In the genomic region with DNA sequence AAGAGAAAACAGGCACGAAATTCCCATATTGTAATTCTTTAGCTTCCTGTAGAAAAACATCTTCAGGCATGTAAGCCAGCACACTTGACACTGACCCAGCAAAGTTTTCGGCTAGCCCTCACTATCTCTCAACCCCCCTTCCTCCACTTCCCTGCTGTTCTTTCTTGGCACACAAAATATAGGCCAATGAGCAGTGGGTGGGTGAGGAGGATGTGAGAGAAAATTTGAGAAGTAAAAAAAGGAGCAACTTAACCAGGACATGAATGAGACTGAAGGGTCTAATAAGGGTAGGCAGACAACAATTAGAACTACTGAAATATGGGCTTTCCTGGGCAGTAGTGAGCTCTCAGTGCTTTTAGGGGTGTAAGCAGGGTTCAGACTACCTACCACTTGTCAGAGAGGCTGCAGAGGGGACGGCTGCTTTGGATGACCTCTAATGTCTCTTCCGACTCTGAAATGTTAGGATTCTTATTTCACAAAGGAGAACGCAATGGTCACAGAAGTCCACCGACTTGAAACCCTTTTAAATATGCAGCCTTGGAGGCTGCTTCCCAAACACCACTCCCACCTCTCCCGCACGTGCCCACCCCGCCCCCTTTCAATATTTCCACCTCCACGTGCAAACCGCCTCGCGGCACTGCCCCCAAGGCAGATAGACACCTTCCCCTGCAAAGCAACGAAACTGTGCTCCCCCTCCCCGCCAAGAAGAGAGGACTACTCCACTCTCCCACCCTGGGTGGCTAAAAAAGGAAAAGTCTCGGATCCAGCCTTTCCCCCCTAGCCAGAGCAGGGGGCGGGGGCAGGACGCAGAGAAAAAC, we compare ENCODE assay signal across 8 cellular contexts.
DNase-seq lines count a peak whose midpoint lies in the region; ATAC-seq and TF ChIP-seq lines count a peak whose summit lies in the region.

No MANE protein-coding gene starts in this region.

- H3K27me3 Mint-ChIP-seq in T-helper 2 cell treated with Interferon-gamma antibody and Interleukin-4, amounts not matched to agents 5 μg/mL and 100 μg/mL, for 36 hours (ENCODE audit: low read depth) = no peaks in the 10 kb centered on the region
- no peaks in the 10 kb centered on the region for H3K27me3 Mint-ChIP-seq in nephron (ENCODE audit: low read depth)

- peak overlapping the region; percentile 80 for H3K27ac Mint-ChIP-seq in T-helper 2 cell treated with Interferon-gamma antibody and Interleukin-4, amounts not matched to agents 5 μg/mL and 100 μg/mL, for 36 hours
- H3K27ac Mint-ChIP-seq in nephron = peak overlapping the region; percentile 94 to 100 (median 100)

- no peaks in the 10 kb centered on the region for H3K27me3 ChIP-seq in HAP-1 (ENCODE audit: low read depth)

- H3K9me3 ChIP-seq in HAP-1 = no peaks in the 10 kb centered on the region

- peaks cover 59% of the 10 kb centered on the region for H3K4me1 Mint-ChIP-seq in T-helper 2 cell treated with Interferon-gamma antibody and Interleukin-4, amounts not matched to agents 5 μg/mL and 100 μg/mL, for 36 hours (ENCODE audit: low read depth)
- peaks cover 55% of the 10 kb centered on the region for H3K4me1 Mint-ChIP-seq in nephron

- TF ChIP-seq POLR2A in erythroblast (IDR thresholded peaks at IDR 0.05; ENCODE audit: low read length) = no peak

- peak overlapping the region; percentile 58 for H3K4me3 ChIP-seq in HAP-1

- in situ Hi-C loops in HAP-1 (cut with MboI; ENCODE audit: low sequenced_read_pairs) = no loop called here

- peak overlapping the region; percentile 91 for H3K4me3 Mint-ChIP-seq in T-helper 2 cell treated with Interferon-gamma antibody and Interleukin-4, amounts not matched to agents 5 μg/mL and 100 μg/mL, for 36 hours
- H3K4me3 Mint-ChIP-seq in nephron = peak overlapping the region; percentile 95 to 98 (median 95)

- H3K9me3 Mint-ChIP-seq in T-helper 2 cell treated with Interferon-gamma antibody and Interleukin-4, amounts not matched to agents 5 μg/mL and 100 μg/mL, for 36 hours = no peaks in the 10 kb centered on the region
- no peaks in the 10 kb centered on the region for H3K9me3 Mint-ChIP-seq in nephron

- no peak for ATAC-seq in HG02884 (IDR thresholded peaks at IDR 0.05; ENCODE audit: unreplicated experiment)
- ATAC-seq in HG02623 (IDR thresholded peaks at IDR 0.05; ENCODE audit: unreplicated experiment) = no peak

- H3K36me3 ChIP-seq in HAP-1 (replicated peaks) = peaks cover 24% of the 10 kb centered on the region

- H3K36me3 Mint-ChIP-seq in T-helper 2 cell treated with Interferon-gamma antibody and Interleukin-4, amounts not matched to agents 5 μg/mL and 100 μg/mL, for 36 hours (ENCODE audit: low read depth) = peaks cover 36% of the 10 kb centered on the region
- H3K36me3 Mint-ChIP-seq in nephron (ENCODE audit: low read depth) = peaks cover 42% of the 10 kb centered on the region

- H3K4me1 ChIP-seq in HAP-1 = peaks cover 13% of the 10 kb centered on the region

- DNase-seq in Ammon's horn (ENCODE audit: low spot score) (peak; percentile 61), HAP-1 (ENCODE audit: low spot score in 2 of 2) (peak; percentile 10 to 69), erythroblast (lab: John Stamatoyannopoulos, UW) (peak; percentile 51 to 62)
- no peak for DNase-seq in T-helper 2 cell treated with Interferon-gamma antibody and Interleukin-4, amounts not matched to agents 5 μg/mL and 100 μg/mL, for 36 hours (ENCODE audit: low spot score)
- DNase-seq in activated CD4-positive, CD25-positive, alpha-beta regulatory T cell (lab: John Stamatoyannopoulos, UW) = no peak

- no peak for TF ChIP-seq CTCF in nephron (IDR thresholded peaks at IDR 0.05; ENCODE audit: unreplicated experiment in 3 of 3)

Comparison
In these comparisons a context has a peak if more than half of its experiments do, and no peak if none do; other contexts are left out.
1. DNase-seq: peak in Ammon's horn (single experiment), HAP-1 (2 of 2) and erythroblast (2 of 2); none in T-helper 2 cell treated with Interferon-gamma antibody and Interleukin-4, amounts not matched to agents 5 μg/mL and 100 μg/mL, for 36 hours (single experiment) and activated CD4-positive, CD25-positive, alpha-beta regulatory T cell (0 of 4).